9 cellular contexts compared by ENCODE assay signal in genomic region chr6:149934249-149935156, GRCh38. TPM values are rescaled to one million over a fixed set of nuclear protein-coding genes. Genes with fewer than 3 reads are reported as not detected.
DNase-seq lines count a peak whose midpoint lies in the region; ATAC-seq, FAIRE-seq and TF ChIP-seq lines count a peak whose summit lies in the region.
"Had no signal": no experiment of that assay in that cellular context is flagged by ENCODE, and none has a peak within 500 bp of the region (broad histone marks: within the 10 kb centered on the region; RNA-seq: fewer than 3 reads in every experiment).

No MANE protein-coding gene starts in this region.

- no peaks in the 10 kb centered on the region for H4K20me1 ChIP-seq in KMS-11 (ENCODE audit: insufficient read depth)

- H3K79me2 ChIP-seq in KMS-11 (ENCODE audit: insufficient read depth, low read depth) = no peaks in the 10 kb centered on the region

- H3K27ac ChIP-seq in KMS-11 = no peak overlapping the region
- no peak overlapping the region for H3K27ac ChIP-seq in pancreas
- no peak overlapping the region for H3K27ac ChIP-seq in aorta (ENCODE audit: low read depth in 1 of 2, low read length in 2 of 2)

- FAIRE-seq in pancreas (lab: Jason Lieb, UNC) = peak; percentile 73

- TF ChIP-seq CTCF in KMS-11 (conservative IDR thresholded peaks at IDR 0.05; ENCODE audit: low read depth, low read length) = peak; percentile 93
- peak; percentile 42 to 62 (median 61) for TF ChIP-seq CTCF in pancreas (IDR thresholded peaks at IDR 0.05)

- H3K9me3 ChIP-seq in pancreas (no peaks in the 10 kb centered on the region), aorta (ENCODE audit: control insufficient read depth, low read length) (no peaks in the 10 kb centered on the region)

- H3K27me3 ChIP-seq in KMS-11 (ENCODE audit: insufficient read depth, low read depth) (peaks cover 79% of the 10 kb centered on the region), pancreas (peaks cover 0 to 32% (median 7%) of the 10 kb centered on the region in 4 donors), aorta (ENCODE audit: control insufficient read depth in 1 of 2, insufficient read depth in 2 of 2, low read length in 1 of 2) (no peaks in the 10 kb centered on the region)

- ATAC-seq in pancreas = peak; percentile 73 to 83 (median 82)
- ATAC-seq in aorta (ENCODE audit: low FRiP score) = peak; percentile 81
- no peak for ATAC-seq in HG03520 (IDR thresholded peaks at IDR 0.05; ENCODE audit: unreplicated experiment)

- H3K4me1 ChIP-seq in KMS-11 (ENCODE audit: low read depth, poor library complexity, severe bottlenecking) = peaks cover 38% of the 10 kb centered on the region
- peaks cover 0 to 12% (median 9%) of the 10 kb centered on the region in 3 donors for H3K4me1 ChIP-seq in pancreas
- H3K4me1 ChIP-seq in aorta (ENCODE audit: control insufficient read depth in 1 of 2, insufficient read depth in 2 of 2, low read length in 2 of 2) = no peaks in the 10 kb centered on the region

- no peak overlapping the region for H2AFZ ChIP-seq in KMS-11 (ENCODE audit: low read depth)

- 22 to 25% methylated on average over 11 of the region's 11 CpGs for WGBS in pancreas, 2 donors
- WGBS in aorta, 2 donors = 34 to 37% methylated on average over 11 of the region's 11 CpGs

- DNase-seq in DMS114 treated with DMSO at 0.1 percent for 48 hours (lab: John Stamatoyannopoulos, UW; ENCODE audit: unreplicated experiment) = peak; percentile 28
- DNase-seq in SK-MEL-5 (ENCODE audit: low read depth, low spot score) = peak; percentile 78
- DNase-seq in activated naive CD4-positive, alpha-beta T cell (lab: John Stamatoyannopoulos, UW) = peak; percentile 17 to 55 (median 31)
- DNase-seq in glomerular endothelial cell (ENCODE audit: extremely low read depth, low read depth, low spot score) = peak; percentile 71
- peak in 2 of 6 donors; percentile 46 to 72 for DNase-seq in pancreas
- peak in 1 of 2 donors; percentile 56 for DNase-seq in aorta

- H3K4me3 ChIP-seq in KMS-11 (IDR thresholded peaks at IDR 0.05; ENCODE audit: insufficient read depth, low read depth, low read length) = no peak overlapping the region
- no peak overlapping the region for H3K4me3 ChIP-seq in pancreas
- H3K4me3 ChIP-seq in aorta (ENCODE audit: low read length in 2 of 2) = no peak overlapping the region

- no peak overlapping the region for H3K9ac ChIP-seq in KMS-11

- no peak overlapping the region for H3K4me2 ChIP-seq in KMS-11

- in situ Hi-C loops in SK-MEL-5 (cut with HindIII; ENCODE audit: low pct_unique_long_range_greater_than_20kb, low sequenced_read_pairs) = no loop called here

- intact Hi-C loops in pancreas (cut with DNase I) = loop anchor here in 1 of 3 donors (5.0 kb wide), 1 partner anchor 73 kb away; no protein-coding TSS in a partner anchor
- intact Hi-C loops in aorta (cut with DNase I) = loop anchor here in 1 of 2 donors (2.0 kb wide), 1 partner anchor 82 kb away; no protein-coding TSS in a partner anchor

- H3K36me3 ChIP-seq in KMS-11 (ENCODE audit: insufficient read depth) (no peaks in the 10 kb centered on the region), pancreas (no peaks in the 10 kb centered on the region), aorta (ENCODE audit: control insufficient read depth in 1 of 2, insufficient read depth in 2 of 2, low read length in 1 of 2) (no peaks in the 10 kb centered on the region)

RNA-seq across cellular contexts. Expression of gene ULBP2, which starts 7.3 kb away (rescaled TPM):
- total RNA-seq in SK-MEL-5 (2014; rRNA removed; shearing (Covaris generic)) = 0.37 and 0.61 TPM in 2 replicates
- 1.2 TPM in 2 replicates for polyA plus RNA-seq in SK-MEL-5 (2015; cell fraction: cytosol; rRNA removed)
- polyA plus RNA-seq in SK-MEL-5 (2015; cell fraction: nucleus; rRNA removed) = not detected in 2 replicates
- total RNA-seq in glomerular endothelial cell = 9.7 and 19.0 TPM in 2 replicates
- under 1 TPM in 3 of 6 donors, not detected in 3; 0.25 to 0.37 (median 0.34) TPM for total RNA-seq in pancreas
- under 1 TPM; 0.19 TPM for polyA plus RNA-seq in pancreas
- total RNA-seq in aorta = under 1 TPM; 0.66 to 0.68 TPM
- polyA plus RNA-seq in aorta = under 1 TPM in 1 of 2 donors, not detected in 1; 0.36 TPM

RNA-seq across cellular contexts. Expression of gene RAET1G, which starts 11.6 kb away (rescaled TPM):
- total RNA-seq in SK-MEL-5 (2014; rRNA removed; shearing (Covaris generic)) = not detected in 2 replicates
- polyA plus RNA-seq in SK-MEL-5 (2015; cell fraction: cytosol; rRNA removed) = not detected in 2 replicates
- not detected in 2 replicates for polyA plus RNA-seq in SK-MEL-5 (2015; cell fraction: nucleus; rRNA removed)
- 0.58 TPM in 1 of 2 replicates, not detected in the other for total RNA-seq in glomerular endothelial cell
- under 1 TPM in 1 of 6 donors, not detected in 5; 0.31 TPM for total RNA-seq in pancreas
- under 1 TPM in 1 of 2 donors, not detected in 1; 0.30 TPM for polyA plus RNA-seq in pancreas
- under 1 TPM in 1 of 2 donors, not detected in 1; 0.99 TPM for total RNA-seq in aorta
- polyA plus RNA-seq in aorta = under 1 TPM in 1 of 2 donors, not detected in 1; 0.64 TPM
- total RNA-seq: activated CD8-positive, alpha-beta memory T cell treated with anti-CD3 and anti-CD28 coated beads for 36 hours had no signal

RNA-seq across cellular contexts. Expression of gene ULBP1, which starts 29.2 kb away (rescaled TPM):
- not detected in 2 replicates for total RNA-seq in SK-MEL-5 (2014; rRNA removed; shearing (Covaris generic))
- not detected in 2 replicates for polyA plus RNA-seq in SK-MEL-5 (2015; cell fraction: cytosol; rRNA removed)
- polyA plus RNA-seq in SK-MEL-5 (2015; cell fraction: nucleus; rRNA removed) = not detected in 2 replicates
- 3.3 and 4.1 TPM in 2 replicates for total RNA-seq in glomerular endothelial cell
- 1 to 10 TPM in 1 of 6 donors, under 1 TPM in 3, not detected in 2; 0.04 to 1.3 (median 0.09) TPM for total RNA-seq in pancreas
- polyA plus RNA-seq in pancreas = under 1 TPM in 1 of 2 donors, not detected in 1; 0.02 TPM
- under 1 TPM in 1 of 2 donors, not detected in 1; 0.13 TPM for total RNA-seq in aorta
- polyA plus RNA-seq in aorta = under 1 TPM in 1 of 2 donors, not detected in 1; 0.38 TPM

RNA-seq across cellular contexts. Expression of gene RAET1E, which starts 36.6 kb away (rescaled TPM):
- total RNA-seq in SK-MEL-5 (2014; rRNA removed; shearing (Covaris generic)) = not detected in 2 replicates
- polyA plus RNA-seq in SK-MEL-5 (2015; cell fraction: cytosol; rRNA removed) = not detected in 2 replicates
- polyA plus RNA-seq in SK-MEL-5 (2015; cell fraction: nucleus; rRNA removed) = not detected in 2 replicates
- total RNA-seq in glomerular endothelial cell (0.39 TPM in 1 of 2 replicates, not detected in the other), pancreas (under 1 TPM in 1 of 6 donors, not detected in 5; 0.09 TPM), aorta (under 1 TPM; 0.18 to 0.65 TPM)
- polyA plus RNA-seq in pancreas (not detected), aorta (1 to 10 TPM in 1 of 2 donors, not detected in 1; 1.7 TPM)
- total RNA-seq: activated CD8-positive, alpha-beta memory T cell treated with anti-CD3 and anti-CD28 coated beads for 36 hours had no signal
